In the genomic region with DNA sequence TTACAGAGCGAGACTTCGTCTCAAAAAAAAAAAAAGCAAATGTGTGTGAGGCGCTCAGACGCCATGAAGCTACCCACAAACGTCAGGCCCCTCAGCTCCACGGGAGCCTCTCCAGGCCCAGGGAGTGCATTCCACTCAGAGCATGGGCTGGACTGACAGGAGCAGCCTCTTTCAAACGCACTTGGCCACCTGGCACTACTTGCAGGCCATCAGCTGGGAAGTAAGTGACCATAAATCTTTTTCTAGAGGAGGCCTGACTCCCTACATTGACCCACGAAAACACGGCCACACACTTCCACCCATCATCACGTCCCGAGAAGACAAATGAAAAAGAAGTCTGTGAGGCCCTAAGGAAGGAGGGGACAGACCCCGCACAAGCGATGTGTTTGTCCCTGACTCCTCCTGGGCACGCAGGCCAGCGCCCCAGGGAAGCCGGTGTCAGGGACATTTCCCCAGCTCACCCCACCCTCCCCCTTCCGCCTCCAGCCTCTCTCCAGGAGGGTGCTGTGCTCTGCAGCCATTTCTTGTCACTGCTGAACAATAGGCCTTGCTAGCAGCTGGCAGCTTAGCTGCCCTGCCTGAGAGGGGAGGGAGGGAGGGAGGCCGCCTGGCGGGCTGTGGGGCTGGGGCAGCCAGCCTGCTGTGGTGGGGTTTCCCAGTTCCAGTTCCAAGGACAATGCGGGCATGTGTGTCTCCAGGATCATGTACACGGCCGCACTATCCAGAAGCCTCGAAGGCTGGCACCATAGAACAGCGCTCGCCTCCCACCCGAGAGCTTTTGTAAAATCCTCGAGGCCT, we compare ENCODE assay signal across 10 cellular contexts. TPM values are rescaled to one million over a fixed set of nuclear protein-coding genes. Genes with fewer than 3 reads are reported as not detected.
A peak's percentile ranks its signal among the peaks of the same experiment; 100 is the strongest.
DNase-seq lines count a peak whose midpoint lies in the region; FAIRE-seq and TF ChIP-seq lines count a peak whose summit lies in the region.
"Had no signal": no experiment of that assay in that cellular context is flagged by ENCODE, and none has a peak within 500 bp of the region (broad histone marks: within the 10 kb centered on the region; RNA-seq: fewer than 3 reads in every experiment).

No MANE protein-coding gene starts in this region.

- DNase-seq in NCI-H510A (lab: John Stamatoyannopoulos, UW) (peak; percentile 77), endothelial cell of umbilical vein (ENCODE audit: low read depth, low spot score) (peak; percentile 35), retinal pigment epithelial cell (ENCODE audit: low read depth) (no peak), RKO (ENCODE audit: low spot score) (no peak), GM20000 (ENCODE audit: low spot score) (no peak), foreskin melanocyte (no peak)
- DNase-seq: EL, GM23248 had no signal

- H3K9ac ChIP-seq in endothelial cell of umbilical vein (replicated peaks; ENCODE audit: extremely low read depth, insufficient read depth, low read length) = no peak overlapping the region
- H3K9ac ChIP-seq: GM23248 had no signal

- no peaks in the 10 kb centered on the region for H3K36me3 ChIP-seq in endothelial cell of umbilical vein (ENCODE audit: control insufficient read depth in 2 of 2, extremely low read depth in 1 of 2, insufficient read depth in 2 of 2, low read length in 2 of 2)

- no peaks in the 10 kb centered on the region for H3K9me1 ChIP-seq in endothelial cell of umbilical vein (replicated peaks; ENCODE audit: control insufficient read depth, extremely low read depth, insufficient read depth, low read length)

- dilution Hi-C loops in endothelial cell of umbilical vein (cut with MboI; ENCODE audit: extremely low pct_ligation_motif_present, low sequenced_read_pairs) = no loop called here

- no peak overlapping the region for H3K4me3 ChIP-seq in endothelial cell of umbilical vein (replicated peaks in 1 of 3; ENCODE audit: insufficient read depth in 1 of 3, low read depth in 1 of 3, low read length in 3 of 3)
- no peak overlapping the region for H3K4me3 ChIP-seq in retinal pigment epithelial cell (ENCODE audit: low read length)
- H3K4me3 ChIP-seq: ascending aorta, GM23248 had no signal

- peak; percentile 26 for FAIRE-seq in endothelial cell of umbilical vein (lab: Jason Lieb, UNC)

- no peaks in the 10 kb centered on the region for H4K20me1 ChIP-seq in endothelial cell of umbilical vein (replicated peaks; ENCODE audit: control insufficient read depth, extremely low read depth, insufficient read depth, low read length)

- TF ChIP-seq EP300 in Ishikawa (IDR thresholded peaks at IDR 0.05; ENCODE audit: borderline replicate concordance) = no peak

- no TSS peak for BruUV-seq in endothelial cell of umbilical vein (replicated peaks; lab: Mats Ljungman, UMichigan)

- TF ChIP-seq POLR2A in endothelial cell of umbilical vein (IDR thresholded peaks at IDR 0.05; ENCODE audit: low read depth, low read length) = no peak

- CTCF ChIA-PET in endothelial cell of umbilical vein (lab: Charles Lee) = interaction anchor here (0.7 to 5.4 kb wide), 7 partner anchors 9 to 204 kb away, joined by 3 to 25 read pairs (median 4); no protein-coding TSS in a partner anchor

- POLR2A ChIA-PET in endothelial cell of umbilical vein (lab: Charles Lee) = no interaction called here

- no peaks in the 10 kb centered on the region for H3K9me3 ChIP-seq in endothelial cell of umbilical vein (replicated peaks; ENCODE audit: control insufficient read depth, insufficient read depth, low read length)
- H3K9me3 ChIP-seq: ascending aorta had no signal

- no peaks in the 10 kb centered on the region for H3K27me3 ChIP-seq in endothelial cell of umbilical vein (ENCODE audit: control insufficient read depth in 2 of 2, insufficient read depth in 2 of 2, low read length in 2 of 2)
- H3K27me3 ChIP-seq: ascending aorta had no signal

- TF ChIP-seq RAD21 in Ishikawa (IDR thresholded peaks at IDR 0.05; ENCODE audit: low read depth) = no peak

- intact Hi-C loops in endothelial cell of umbilical vein (cut with micrococcal nuclease) = no loop called here

- no peaks in the 10 kb centered on the region for H3K4me1 ChIP-seq in endothelial cell of umbilical vein (ENCODE audit: control insufficient read depth, extremely low read depth, insufficient read depth, low read length)
- H3K4me1 ChIP-seq: ascending aorta had no signal

- H3K4me2 ChIP-seq in endothelial cell of umbilical vein (ENCODE audit: insufficient read depth, low read length) = no peak overlapping the region

- TF ChIP-seq CTCF in endothelial cell of umbilical vein (IDR thresholded peaks at IDR 0.05; ENCODE audit: extremely low read depth in 1 of 2, insufficient read depth in 1 of 2, low read depth in 1 of 2, low read length in 2 of 2) (no peak), retinal pigment epithelial cell (conservative IDR thresholded peaks at IDR 0.05; ENCODE audit: low read depth, low read length) (peak; percentile 6), GM20000 (IDR thresholded peaks at IDR 0.05; ENCODE audit: extremely low read depth, missing control alignments) (no peak)

- no peaks in the 10 kb centered on the region for H3K79me2 ChIP-seq in endothelial cell of umbilical vein (ENCODE audit: control insufficient read depth, insufficient read depth, low read length)

- no peak overlapping the region for H2AFZ ChIP-seq in endothelial cell of umbilical vein (ENCODE audit: low read depth, low read length)
- H2AFZ ChIP-seq: GM23248 had no signal

- no peak overlapping the region for H3K27ac ChIP-seq in endothelial cell of umbilical vein (ENCODE audit: insufficient read depth, low read depth, low read length)
- H3K27ac ChIP-seq: ascending aorta, GM23248 had no signal

TF ChIP-seq in Ishikawa, 13 proteins besides CTCF, POLR2A, EP300 and RAD21:
- TF ChIP-seq ZBTB7A (IDR thresholded peaks at IDR 0.05; ENCODE audit: low read depth) (no peak), TCF12 (IDR thresholded peaks at IDR 0.05; ENCODE audit: low read depth) (no peak)
- TF ChIP-seq, protein P1, sequence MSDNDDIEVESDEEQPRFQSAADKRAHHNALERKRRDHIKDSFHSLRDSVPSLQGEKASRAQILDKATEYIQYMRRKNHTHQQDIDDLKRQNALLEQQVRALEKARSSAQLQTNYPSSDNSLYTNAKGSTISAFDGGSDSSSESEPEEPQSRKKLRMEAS (IDR thresholded peaks at IDR 0.05) = peak; percentile 45; the same call in 1 of the 2 replicates

TF ChIP-seq in endothelial cell of umbilical vein, 7 proteins besides CTCF, POLR2A, EP300 and RAD21:
- TF ChIP-seq POLR2AphosphoS5 (IDR thresholded peaks at IDR 0.05; ENCODE audit: insufficient read depth, low read depth, low read length) (no peak), GATA2 (IDR thresholded peaks at IDR 0.05; ENCODE audit: insufficient read depth, insufficient read length, low read depth, low read length) (no peak), EZH2 (IDR thresholded peaks at IDR 0.05; ENCODE audit: borderline replicate concordance, low read depth, low read length, severe bottlenecking) (no peak)
- TF ChIP-seq, protein P1 (IDR thresholded peaks at IDR 0.05; ENCODE audit: insufficient read depth, insufficient read length) = no peak

RNA-seq across cellular contexts. Expression of a gene that starts 26.6 kb away (rescaled TPM):
- 11.2 and 12.0 TPM in 2 replicates for total RNA-seq in endothelial cell of umbilical vein
- 5.5 and 8.0 TPM in 2 replicates for polyA plus RNA-seq in endothelial cell of umbilical vein
- polyA plus RNA-seq in endothelial cell of umbilical vein (2011; cell fraction: cytosol; rRNA removed) = 6.1 and 6.7 TPM in 2 replicates
- polyA plus RNA-seq in endothelial cell of umbilical vein (2011; cell fraction: nucleus; rRNA removed) = 7.1 and 9.3 TPM in 2 replicates
- polyA plus RNA-seq in endothelial cell of umbilical vein (2012) = 14.7 and 16.1 TPM in 2 replicates
- polyA minus RNA-seq in endothelial cell of umbilical vein = 8.9 and 12.5 TPM in 2 replicates
- 4.8 TPM for polyA minus RNA-seq in endothelial cell of umbilical vein (2011; cell fraction: cytosol; rRNA and poly(A)+ RNA removed)
- 14.3 and 19.9 TPM in 2 replicates for polyA minus RNA-seq in endothelial cell of umbilical vein (2011; cell fraction: nucleus; rRNA and poly(A)+ RNA removed)

Comparison
In these comparisons a context has a peak if more than half of its experiments do, and no peak if none do; other contexts are left out.
1. DNase-seq: peak in NCI-H510A (single experiment) and endothelial cell of umbilical vein (single experiment); none in retinal pigment epithelial cell (single experiment), RKO (single experiment), GM20000 (single experiment) and foreskin melanocyte (single experiment).